In genomic region chr4:59307609-59308008, GRCh38 we compare ENCODE assay signal across 29 cellular contexts.
"Had no signal": no experiment of that assay in that cellular context is flagged by ENCODE, and none has a peak within 500 bp of the region (broad histone marks: within the 10 kb centered on the region; RNA-seq: fewer than 3 reads in every experiment).

No MANE protein-coding gene starts in this region.

- H3K9me3 ChIP-seq: testis, thoracic aorta, thyroid gland, tibial artery, tibial nerve, transverse colon, upper lobe of left lung, upper lobe of right lung, uterus, vagina had no signal

- H3K27ac ChIP-seq: stomach, suprapubic skin, testis, thoracic aorta, thyroid gland, tibial artery, tibial nerve, transverse colon, upper lobe of left lung, upper lobe of right lung, uterus, vagina had no signal

- H3K4me3 Mint-ChIP-seq: stimulated activated effector memory CD8-positive, alpha-beta T cell treated with anti-CD3 and anti-CD28 coated beads, Interleukin-12 subunit alpha, Interleukin-12 subunit beta, amount 100 ng/mL, for 72 hours; stimulated activated memory B cell treated with anti-CD40 and anti-IgM and Interleukin-4, amounts not matched to agents 10 μg/mL and 1 μg/mL and 100 μg/mL, for 72 hours; stimulated activated naive B cell treated with anti-CD40 and anti-IgM and Interleukin-4, amounts not matched to agents 10 μg/mL and 1 μg/mL and 100 μg/mL, for 72 hours; stimulated activated naive CD8-positive, alpha-beta T cell treated with anti-CD3 and anti-CD28 coated beads, Interleukin-15, amount 100 ng/mL, for 72 hours; stimulated activated naive CD8-positive, alpha-beta T cell treated with anti-CD3 and anti-CD28 coated beads, Interleukin-15, Interleukin-2, amounts not matched to agents 100 ng/mL and 50 ng/mL, for 24 hours; type B pancreatic cell had no signal

- H3K27me3 ChIP-seq: stomach, suprapubic skin, testis, thyroid gland, tibial artery, tibial nerve, transverse colon, upper lobe of left lung, upper lobe of right lung, uterus, vagina had no signal

- H3K36me3 Mint-ChIP-seq: stimulated activated effector memory CD8-positive, alpha-beta T cell treated with anti-CD3 and anti-CD28 coated beads, Interleukin-12 subunit alpha, Interleukin-12 subunit beta, amount 100 ng/mL, for 72 hours; stimulated activated memory B cell treated with anti-CD40 and anti-IgM and Interleukin-4, amounts not matched to agents 10 μg/mL and 1 μg/mL and 100 μg/mL, for 72 hours; stimulated activated naive B cell treated with anti-CD40 and anti-IgM and Interleukin-4, amounts not matched to agents 10 μg/mL and 1 μg/mL and 100 μg/mL, for 72 hours; type B pancreatic cell had no signal

- H3K36me3 ChIP-seq: stomach, suprapubic skin, thoracic aorta, thyroid gland, tibial artery, tibial nerve, transverse colon, upper lobe of left lung, upper lobe of right lung, uterus, vagina had no signal

- H3K27ac Mint-ChIP-seq: stimulated activated effector memory CD8-positive, alpha-beta T cell treated with anti-CD3 and anti-CD28 coated beads, Interleukin-12 subunit alpha, Interleukin-12 subunit beta, amount 100 ng/mL, for 72 hours; stimulated activated memory B cell treated with anti-CD40 and anti-IgM and Interleukin-4, amounts not matched to agents 10 μg/mL and 1 μg/mL and 100 μg/mL, for 72 hours; stimulated activated naive B cell treated with anti-CD40 and anti-IgM and Interleukin-4, amounts not matched to agents 10 μg/mL and 1 μg/mL and 100 μg/mL, for 72 hours; stimulated activated naive CD8-positive, alpha-beta T cell treated with anti-CD3 and anti-CD28 coated beads, Interleukin-15, amount 100 ng/mL, for 72 hours; stimulated activated naive CD8-positive, alpha-beta T cell treated with anti-CD3 and anti-CD28 coated beads, Interleukin-15, Interleukin-2, amounts not matched to agents 100 ng/mL and 50 ng/mL, for 24 hours; type B pancreatic cell had no signal

- H3K4me1 Mint-ChIP-seq: stimulated activated effector memory CD8-positive, alpha-beta T cell treated with anti-CD3 and anti-CD28 coated beads, Interleukin-12 subunit alpha, Interleukin-12 subunit beta, amount 100 ng/mL, for 72 hours; stimulated activated memory B cell treated with anti-CD40 and anti-IgM and Interleukin-4, amounts not matched to agents 10 μg/mL and 1 μg/mL and 100 μg/mL, for 72 hours; stimulated activated naive B cell treated with anti-CD40 and anti-IgM and Interleukin-4, amounts not matched to agents 10 μg/mL and 1 μg/mL and 100 μg/mL, for 72 hours; stimulated activated naive CD8-positive, alpha-beta T cell treated with anti-CD3 and anti-CD28 coated beads, Interleukin-15, amount 100 ng/mL, for 72 hours had no signal

- H3K9me3 Mint-ChIP-seq: type B pancreatic cell had no signal

- H3K27me3 Mint-ChIP-seq: stimulated activated memory B cell treated with anti-CD40 and anti-IgM and Interleukin-4, amounts not matched to agents 10 μg/mL and 1 μg/mL and 100 μg/mL, for 72 hours; stimulated activated naive B cell treated with anti-CD40 and anti-IgM and Interleukin-4, amounts not matched to agents 10 μg/mL and 1 μg/mL and 100 μg/mL, for 72 hours; stimulated activated naive CD8-positive, alpha-beta T cell treated with anti-CD3 and anti-CD28 coated beads, Interleukin-15, amount 100 ng/mL, for 72 hours; stimulated activated naive CD8-positive, alpha-beta T cell treated with anti-CD3 and anti-CD28 coated beads, Interleukin-15, Interleukin-2, amounts not matched to agents 100 ng/mL and 50 ng/mL, for 24 hours; type B pancreatic cell had no signal

- H3K4me3 ChIP-seq: stomach, suprapubic skin, testis, thoracic aorta, thyroid gland, tibial artery, tibial nerve, transverse colon, upper lobe of left lung, upper lobe of right lung, uterus, vagina had no signal

- DNase-seq: stimulated activated CD4-positive, alpha-beta T cell treated with anti-CD3 and anti-CD28 coated beads, Interleukin-2, amount 100 ng/mL, for 48 hours; stimulated activated CD4-positive, alpha-beta T cell treated with anti-CD3 and anti-CD28 coated beads, Interleukin-4, amount 100 ng/mL, for 1 hour; stimulated activated CD4-positive, alpha-beta T cell treated with anti-CD3 and anti-CD28 coated beads, Interleukin-4, amount 100 ng/mL, for 24 hours; stimulated activated CD4-positive, alpha-beta T cell treated with anti-CD3 and anti-CD28 coated beads, Interleukin-4, amount 100 ng/mL, for 4 hours; stimulated activated CD8-positive, alpha-beta memory T cell treated with anti-CD3 and anti-CD28 coated beads, Interleukin-4, amount 100 ng/mL, for 48 hours; stimulated activated naive B cell treated with anti-CD40 and anti-IgM and Interleukin-4, amounts not matched to agents 10 μg/mL and 1 μg/mL and 100 μg/mL, for 72 hours; stimulated activated naive CD4-positive, alpha-beta T cell; stimulated activated naive CD4-positive, alpha-beta T cell treated with Interleukin-2 at 50 U/mL for 16 hours; stimulated activated naive CD8-positive, alpha-beta T cell treated with anti-CD3 and anti-CD28 coated beads, Interleukin-15, amount 100 ng/mL, for 72 hours; stimulated activated naive CD8-positive, alpha-beta T cell treated with anti-CD3 and anti-CD28 coated beads, Interleukin-15, Interleukin-2, amounts not matched to agents 100 U/mL and 50 U/mL, for 24 hours; stomach; substantia nigra; testis; thyroid gland; tibial artery; transverse colon; trophoblast cell; upper lobe of left lung; upper lobe of right lung; uterus had no signal

- FAIRE-seq: urothelium cell line had no signal
